1 cellular context compared by ENCODE assay signal in the genomic region with DNA sequence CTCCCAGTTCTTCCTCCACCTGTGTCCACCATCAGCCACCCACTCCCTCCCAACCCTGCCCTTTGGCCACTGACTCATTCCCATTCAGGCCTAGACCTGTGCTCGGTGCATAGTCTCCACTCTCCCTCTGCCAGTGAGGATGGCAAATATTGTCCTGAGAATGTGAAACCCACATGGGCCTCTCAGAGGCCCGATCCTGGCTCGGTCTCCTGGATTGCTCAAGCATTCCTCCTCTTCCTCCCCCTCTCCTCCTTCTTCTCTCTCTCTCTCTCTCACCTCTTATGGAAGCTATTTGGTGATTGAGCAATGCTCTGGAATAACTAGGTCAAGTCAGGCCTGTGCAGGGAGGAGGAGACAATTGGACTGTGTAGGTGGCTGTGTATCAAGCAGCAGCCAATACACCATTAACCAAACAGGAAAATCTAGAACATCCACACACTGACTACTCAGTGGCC.
TF ChIP-seq lines count a peak whose summit lies in the region.

No MANE protein-coding gene starts in this region.

TF ChIP-seq in HepG2, 621 proteins besides CTCF, POLR2A, EP300 and RAD21 (continued from another document and continues in another):
- TF ChIP-seq, protein P1, sequence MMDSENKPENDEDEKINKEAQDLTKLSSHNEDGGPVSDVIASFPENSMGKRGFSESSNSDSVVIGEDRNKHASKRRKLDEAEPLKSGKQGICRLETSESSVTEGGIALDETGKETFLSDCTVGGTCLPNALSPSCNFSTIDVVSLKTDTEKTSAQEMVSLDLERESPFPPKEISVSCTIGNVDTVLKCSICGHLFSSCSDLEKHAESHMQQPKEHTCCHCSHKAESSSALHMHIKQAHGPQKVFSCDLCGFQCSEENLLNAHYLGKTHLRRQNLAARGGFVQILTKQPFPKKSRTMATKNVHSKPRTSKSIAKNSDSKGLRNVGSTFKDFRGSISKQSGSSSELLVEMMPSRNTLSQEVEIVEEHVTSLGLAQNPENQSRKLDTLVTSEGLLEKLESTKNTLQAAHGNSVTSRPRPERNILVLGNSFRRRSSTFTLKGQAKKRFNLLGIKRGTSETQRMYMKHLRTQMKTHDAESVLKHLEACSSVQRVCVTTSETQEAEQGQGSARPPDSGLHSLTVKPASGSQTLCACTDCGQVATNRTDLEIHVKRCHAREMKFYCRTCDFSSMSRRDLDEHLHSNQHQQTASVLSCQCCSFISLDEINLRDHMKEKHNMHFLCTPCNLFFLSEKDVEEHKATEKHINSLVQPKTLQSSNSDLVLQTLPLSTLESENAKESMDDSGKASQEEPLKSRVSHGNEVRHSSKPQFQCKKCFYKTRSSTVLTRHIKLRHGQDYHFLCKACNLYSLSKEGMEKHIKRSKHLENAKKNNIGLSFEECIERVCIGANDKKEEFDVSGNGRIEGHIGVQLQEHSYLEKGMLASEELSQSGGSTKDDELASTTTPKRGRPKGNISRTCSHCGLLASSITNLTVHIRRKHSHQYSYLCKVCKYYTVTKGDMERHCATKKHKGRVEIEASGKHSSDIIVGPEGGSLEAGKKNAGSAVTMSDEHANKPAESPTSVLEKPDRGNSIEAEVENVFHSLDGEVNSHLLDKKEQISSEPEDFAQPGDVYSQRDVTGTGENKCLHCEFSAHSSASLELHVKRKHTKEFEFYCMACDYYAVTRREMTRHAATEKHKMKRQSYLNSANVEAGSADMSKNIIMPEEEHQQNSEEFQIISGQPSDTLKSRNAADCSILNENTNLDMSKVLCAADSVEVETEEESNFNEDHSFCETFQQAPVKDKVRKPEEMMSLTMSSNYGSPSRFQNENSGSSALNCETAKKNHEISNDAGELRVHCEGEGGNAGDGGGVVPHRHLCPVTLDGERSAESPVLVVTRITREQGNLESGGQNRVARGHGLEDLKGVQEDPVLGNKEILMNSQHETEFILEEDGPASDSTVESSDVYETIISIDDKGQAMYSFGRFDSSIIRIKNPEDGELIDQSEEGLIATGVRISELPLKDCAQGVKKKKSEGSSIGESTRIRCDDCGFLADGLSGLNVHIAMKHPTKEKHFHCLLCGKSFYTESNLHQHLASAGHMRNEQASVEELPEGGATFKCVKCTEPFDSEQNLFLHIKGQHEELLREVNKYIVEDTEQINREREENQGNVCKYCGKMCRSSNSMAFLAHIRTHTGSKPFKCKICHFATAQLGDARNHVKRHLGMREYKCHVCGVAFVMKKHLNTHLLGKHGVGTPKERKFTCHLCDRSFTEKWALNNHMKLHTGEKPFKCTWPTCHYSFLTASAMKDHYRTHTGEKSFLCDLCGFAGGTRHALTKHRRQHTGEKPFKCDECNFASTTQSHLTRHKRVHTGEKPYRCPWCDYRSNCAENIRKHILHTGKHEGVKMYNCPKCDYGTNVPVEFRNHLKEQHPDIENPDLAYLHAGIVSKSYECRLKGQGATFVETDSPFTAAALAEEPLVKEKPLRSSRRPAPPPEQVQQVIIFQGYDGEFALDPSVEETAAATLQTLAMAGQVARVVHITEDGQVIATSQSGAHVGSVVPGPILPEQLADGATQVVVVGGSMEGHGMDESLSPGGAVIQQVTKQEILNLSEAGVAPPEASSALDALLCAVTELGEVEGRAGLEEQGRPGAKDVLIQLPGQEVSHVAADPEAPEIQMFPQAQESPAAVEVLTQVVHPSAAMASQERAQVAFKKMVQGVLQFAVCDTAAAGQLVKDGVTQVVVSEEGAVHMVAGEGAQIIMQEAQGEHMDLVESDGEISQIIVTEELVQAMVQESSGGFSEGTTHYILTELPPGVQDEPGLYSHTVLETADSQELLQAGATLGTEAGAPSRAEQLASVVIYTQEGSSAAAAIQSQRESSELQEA (CRISPR knock-in tag; IDR thresholded peaks at IDR 0.05; ENCODE audit: not compliant biosample characterization) = no peak
- TF ChIP-seq MIER2 (CRISPR knock-in tag; IDR thresholded peaks at IDR 0.05) (no peak), IKZF1 (IDR thresholded peaks at IDR 0.05) (no peak), LCORL (IDR thresholded peaks at IDR 0.05) (no peak), LCORL (CRISPR knock-in tag; IDR thresholded peaks at IDR 0.05) (peak; percentile 79), NCOA2 (CRISPR knock-in tag; IDR thresholded peaks at IDR 0.05) (0 out of 2 replicates have a peak, but pooled peaks have one; percentile 19), SMAD3 (CRISPR knock-in tag; IDR thresholded peaks at IDR 0.05) (0 out of 2 replicates have a peak, but pooled peaks have one; percentile 18), JUNB (CRISPR knock-in tag; IDR thresholded peaks at IDR 0.05; ENCODE audit: borderline replicate concordance) (peak; percentile 66; the same call in 1 of the 2 replicates), CCDC6 (CRISPR knock-in tag; IDR thresholded peaks at IDR 0.05) (no peak), ZNF260 (CRISPR knock-in tag; IDR thresholded peaks at IDR 0.05; ENCODE audit: borderline replicate concordance, low read depth) (no peak), ZNF207 (IDR thresholded peaks at IDR 0.05; ENCODE audit: borderline replicate concordance) (no peak), FOSL2 (CRISPR knock-in tag; IDR thresholded peaks at IDR 0.05) (peak; percentile 95), RFX5 (IDR thresholded peaks at IDR 0.05; ENCODE audit: low read depth, low read length) (no peak; the same call in 1 of the 2 replicates), MYC (CRISPR knock-in tag; IDR thresholded peaks at IDR 0.05; ENCODE audit: borderline replicate concordance) (0 out of 2 replicates have a peak, but pooled peaks have one; percentile 26), JUN (CRISPR knock-in tag; IDR thresholded peaks at IDR 0.05) (peak; percentile 70), ESRRA (CRISPR knock-in tag; IDR thresholded peaks at IDR 0.05; ENCODE audit: low read depth) (no peak)
- TF ChIP-seq, protein P2, sequence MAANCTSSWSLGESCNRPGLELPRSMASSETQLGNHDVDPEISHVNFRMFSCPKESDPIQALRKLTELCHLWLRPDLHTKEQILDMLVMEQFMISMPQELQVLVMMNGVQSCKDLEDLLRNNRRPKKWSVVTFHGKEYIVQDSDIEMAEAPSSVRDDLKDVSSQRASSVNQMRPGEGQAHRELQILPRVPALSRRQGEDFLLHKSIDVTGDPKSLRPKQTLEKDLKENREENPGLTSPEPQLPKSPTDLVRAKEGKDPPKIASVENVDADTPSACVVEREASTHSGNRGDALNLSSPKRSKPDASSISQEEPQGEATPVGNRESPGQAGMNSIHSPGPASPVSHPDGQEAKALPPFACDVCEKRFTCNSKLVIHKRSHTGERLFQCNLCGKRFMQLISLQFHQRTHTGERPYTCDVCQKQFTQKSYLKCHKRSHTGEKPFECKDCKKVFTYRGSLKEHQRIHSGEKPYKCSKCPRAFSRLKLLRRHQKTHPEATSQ (CRISPR knock-in tag; IDR thresholded peaks at IDR 0.05; ENCODE audit: borderline replicate concordance) = no peak
- TF ChIP-seq, protein P3, sequence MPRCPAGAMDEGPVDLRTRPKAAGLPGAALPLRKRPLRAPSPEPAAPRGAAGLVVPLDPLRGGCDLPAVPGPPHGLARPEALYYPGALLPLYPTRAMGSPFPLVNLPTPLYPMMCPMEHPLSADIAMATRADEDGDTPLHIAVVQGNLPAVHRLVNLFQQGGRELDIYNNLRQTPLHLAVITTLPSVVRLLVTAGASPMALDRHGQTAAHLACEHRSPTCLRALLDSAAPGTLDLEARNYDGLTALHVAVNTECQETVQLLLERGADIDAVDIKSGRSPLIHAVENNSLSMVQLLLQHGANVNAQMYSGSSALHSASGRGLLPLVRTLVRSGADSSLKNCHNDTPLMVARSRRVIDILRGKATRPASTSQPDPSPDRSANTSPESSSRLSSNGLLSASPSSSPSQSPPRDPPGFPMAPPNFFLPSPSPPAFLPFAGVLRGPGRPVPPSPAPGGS (CRISPR knock-in tag; IDR thresholded peaks at IDR 0.05) = no peak
- TF ChIP-seq, protein P4, sequence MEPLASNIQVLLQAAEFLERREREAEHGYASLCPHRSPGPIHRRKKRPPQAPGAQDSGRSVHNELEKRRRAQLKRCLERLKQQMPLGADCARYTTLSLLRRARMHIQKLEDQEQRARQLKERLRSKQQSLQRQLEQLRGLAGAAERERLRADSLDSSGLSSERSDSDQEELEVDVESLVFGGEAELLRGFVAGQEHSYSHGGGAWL (CRISPR knock-in tag; IDR thresholded peaks at IDR 0.05) = no peak
- TF ChIP-seq, protein P5, sequence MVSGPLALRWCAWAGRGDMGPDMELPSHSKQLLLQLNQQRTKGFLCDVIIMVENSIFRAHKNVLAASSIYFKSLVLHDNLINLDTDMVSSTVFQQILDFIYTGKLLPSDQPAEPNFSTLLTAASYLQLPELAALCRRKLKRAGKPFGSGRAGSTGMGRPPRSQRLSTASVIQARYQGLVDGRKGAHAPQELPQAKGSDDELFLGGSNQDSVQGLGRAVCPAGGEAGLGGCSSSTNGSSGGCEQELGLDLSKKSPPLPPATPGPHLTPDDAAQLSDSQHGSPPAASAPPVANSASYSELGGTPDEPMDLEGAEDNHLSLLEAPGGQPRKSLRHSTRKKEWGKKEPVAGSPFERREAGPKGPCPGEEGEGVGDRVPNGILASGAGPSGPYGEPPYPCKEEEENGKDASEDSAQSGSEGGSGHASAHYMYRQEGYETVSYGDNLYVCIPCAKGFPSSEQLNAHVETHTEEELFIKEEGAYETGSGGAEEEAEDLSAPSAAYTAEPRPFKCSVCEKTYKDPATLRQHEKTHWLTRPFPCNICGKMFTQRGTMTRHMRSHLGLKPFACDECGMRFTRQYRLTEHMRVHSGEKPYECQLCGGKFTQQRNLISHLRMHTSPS (CRISPR knock-in tag; IDR thresholded peaks at IDR 0.05; ENCODE audit: low read depth) = peak; percentile 65; the same call in 1 of the 2 replicates
- TF ChIP-seq, protein P6, sequence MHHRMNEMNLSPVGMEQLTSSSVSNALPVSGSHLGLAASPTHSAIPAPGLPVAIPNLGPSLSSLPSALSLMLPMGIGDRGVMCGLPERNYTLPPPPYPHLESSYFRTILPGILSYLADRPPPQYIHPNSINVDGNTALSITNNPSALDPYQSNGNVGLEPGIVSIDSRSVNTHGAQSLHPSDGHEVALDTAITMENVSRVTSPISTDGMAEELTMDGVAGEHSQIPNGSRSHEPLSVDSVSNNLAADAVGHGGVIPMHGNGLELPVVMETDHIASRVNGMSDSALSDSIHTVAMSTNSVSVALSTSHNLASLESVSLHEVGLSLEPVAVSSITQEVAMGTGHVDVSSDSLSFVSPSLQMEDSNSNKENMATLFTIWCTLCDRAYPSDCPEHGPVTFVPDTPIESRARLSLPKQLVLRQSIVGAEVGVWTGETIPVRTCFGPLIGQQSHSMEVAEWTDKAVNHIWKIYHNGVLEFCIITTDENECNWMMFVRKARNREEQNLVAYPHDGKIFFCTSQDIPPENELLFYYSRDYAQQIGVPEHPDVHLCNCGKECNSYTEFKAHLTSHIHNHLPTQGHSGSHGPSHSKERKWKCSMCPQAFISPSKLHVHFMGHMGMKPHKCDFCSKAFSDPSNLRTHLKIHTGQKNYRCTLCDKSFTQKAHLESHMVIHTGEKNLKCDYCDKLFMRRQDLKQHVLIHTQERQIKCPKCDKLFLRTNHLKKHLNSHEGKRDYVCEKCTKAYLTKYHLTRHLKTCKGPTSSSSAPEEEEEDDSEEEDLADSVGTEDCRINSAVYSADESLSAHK (CRISPR knock-in tag; IDR thresholded peaks at IDR 0.05; ENCODE audit: borderline replicate concordance) = no peak
- TF ChIP-seq, protein P7, sequence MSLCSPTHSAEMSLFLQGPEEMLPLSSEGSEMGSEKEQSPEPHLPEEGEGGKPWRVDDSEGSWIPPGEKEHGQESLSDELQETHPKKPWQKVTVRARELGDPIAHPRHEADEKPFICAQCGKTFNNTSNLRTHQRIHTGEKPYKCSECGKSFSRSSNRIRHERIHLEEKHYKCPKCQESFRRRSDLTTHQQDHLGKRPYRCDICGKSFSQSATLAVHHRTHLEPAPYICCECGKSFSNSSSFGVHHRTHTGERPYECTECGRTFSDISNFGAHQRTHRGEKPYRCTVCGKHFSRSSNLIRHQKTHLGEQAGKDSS (CRISPR knock-in tag; IDR thresholded peaks at IDR 0.05; ENCODE audit: borderline replicate concordance, low read depth) = peak; percentile 40; the same call in 1 of the 2 replicates
- TF ChIP-seq, protein P8, sequence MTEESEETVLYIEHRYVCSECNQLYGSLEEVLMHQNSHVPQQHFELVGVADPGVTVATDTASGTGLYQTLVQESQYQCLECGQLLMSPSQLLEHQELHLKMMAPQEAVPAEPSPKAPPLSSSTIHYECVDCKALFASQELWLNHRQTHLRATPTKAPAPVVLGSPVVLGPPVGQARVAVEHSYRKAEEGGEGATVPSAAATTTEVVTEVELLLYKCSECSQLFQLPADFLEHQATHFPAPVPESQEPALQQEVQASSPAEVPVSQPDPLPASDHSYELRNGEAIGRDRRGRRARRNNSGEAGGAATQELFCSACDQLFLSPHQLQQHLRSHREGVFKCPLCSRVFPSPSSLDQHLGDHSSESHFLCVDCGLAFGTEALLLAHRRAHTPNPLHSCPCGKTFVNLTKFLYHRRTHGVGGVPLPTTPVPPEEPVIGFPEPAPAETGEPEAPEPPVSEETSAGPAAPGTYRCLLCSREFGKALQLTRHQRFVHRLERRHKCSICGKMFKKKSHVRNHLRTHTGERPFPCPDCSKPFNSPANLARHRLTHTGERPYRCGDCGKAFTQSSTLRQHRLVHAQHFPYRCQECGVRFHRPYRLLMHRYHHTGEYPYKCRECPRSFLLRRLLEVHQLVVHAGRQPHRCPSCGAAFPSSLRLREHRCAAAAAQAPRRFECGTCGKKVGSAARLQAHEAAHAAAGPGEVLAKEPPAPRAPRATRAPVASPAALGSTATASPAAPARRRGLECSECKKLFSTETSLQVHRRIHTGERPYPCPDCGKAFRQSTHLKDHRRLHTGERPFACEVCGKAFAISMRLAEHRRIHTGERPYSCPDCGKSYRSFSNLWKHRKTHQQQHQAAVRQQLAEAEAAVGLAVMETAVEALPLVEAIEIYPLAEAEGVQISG (CRISPR knock-in tag; IDR thresholded peaks at IDR 0.05) = 0 out of 2 replicates have a peak, but pooled peaks have one; percentile 29
- TF ChIP-seq, protein P9, sequence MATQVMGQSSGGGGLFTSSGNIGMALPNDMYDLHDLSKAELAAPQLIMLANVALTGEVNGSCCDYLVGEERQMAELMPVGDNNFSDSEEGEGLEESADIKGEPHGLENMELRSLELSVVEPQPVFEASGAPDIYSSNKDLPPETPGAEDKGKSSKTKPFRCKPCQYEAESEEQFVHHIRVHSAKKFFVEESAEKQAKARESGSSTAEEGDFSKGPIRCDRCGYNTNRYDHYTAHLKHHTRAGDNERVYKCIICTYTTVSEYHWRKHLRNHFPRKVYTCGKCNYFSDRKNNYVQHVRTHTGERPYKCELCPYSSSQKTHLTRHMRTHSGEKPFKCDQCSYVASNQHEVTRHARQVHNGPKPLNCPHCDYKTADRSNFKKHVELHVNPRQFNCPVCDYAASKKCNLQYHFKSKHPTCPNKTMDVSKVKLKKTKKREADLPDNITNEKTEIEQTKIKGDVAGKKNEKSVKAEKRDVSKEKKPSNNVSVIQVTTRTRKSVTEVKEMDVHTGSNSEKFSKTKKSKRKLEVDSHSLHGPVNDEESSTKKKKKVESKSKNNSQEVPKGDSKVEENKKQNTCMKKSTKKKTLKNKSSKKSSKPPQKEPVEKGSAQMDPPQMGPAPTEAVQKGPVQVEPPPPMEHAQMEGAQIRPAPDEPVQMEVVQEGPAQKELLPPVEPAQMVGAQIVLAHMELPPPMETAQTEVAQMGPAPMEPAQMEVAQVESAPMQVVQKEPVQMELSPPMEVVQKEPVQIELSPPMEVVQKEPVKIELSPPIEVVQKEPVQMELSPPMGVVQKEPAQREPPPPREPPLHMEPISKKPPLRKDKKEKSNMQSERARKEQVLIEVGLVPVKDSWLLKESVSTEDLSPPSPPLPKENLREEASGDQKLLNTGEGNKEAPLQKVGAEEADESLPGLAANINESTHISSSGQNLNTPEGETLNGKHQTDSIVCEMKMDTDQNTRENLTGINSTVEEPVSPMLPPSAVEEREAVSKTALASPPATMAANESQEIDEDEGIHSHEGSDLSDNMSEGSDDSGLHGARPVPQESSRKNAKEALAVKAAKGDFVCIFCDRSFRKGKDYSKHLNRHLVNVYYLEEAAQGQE (IDR thresholded peaks at IDR 0.05; ENCODE audit: borderline replicate concordance in 1 of 2, low read depth in 1 of 2, low read length in 2 of 2) = no peak
